ENCODE assay signal across 8 cellular contexts in the genomic region with DNA sequence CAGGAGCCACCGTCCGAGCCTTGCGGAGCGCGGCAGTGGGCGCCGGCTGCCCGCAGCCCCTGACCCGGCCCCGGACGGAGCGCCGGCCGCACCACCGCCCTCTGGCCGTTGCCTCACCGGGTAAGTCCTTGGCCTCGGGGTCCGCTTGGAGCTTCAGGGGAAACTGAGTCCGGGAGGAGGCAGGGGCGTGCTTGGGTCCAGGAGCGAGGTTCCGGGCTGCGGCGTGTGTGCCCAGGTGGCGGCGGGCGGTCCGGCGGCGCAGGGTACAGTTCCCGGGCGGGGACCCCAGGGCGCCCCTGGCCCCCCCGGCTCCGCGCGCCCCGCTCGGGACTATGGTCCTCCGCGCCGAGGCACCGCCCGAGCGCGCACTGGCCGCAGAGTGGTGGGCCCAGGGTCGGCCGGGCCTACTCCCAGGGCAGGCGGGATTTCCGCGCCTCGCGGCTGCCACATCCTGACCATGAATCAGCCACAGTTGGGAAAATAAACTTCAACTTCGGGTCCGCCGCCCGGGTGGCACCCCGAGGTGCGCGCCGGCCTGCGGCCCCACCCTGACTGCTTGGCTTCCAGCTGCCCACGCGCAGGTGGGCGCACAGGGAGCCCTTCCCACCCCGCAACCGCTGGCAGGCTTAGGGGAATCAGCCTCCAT. TPM values are rescaled to one million over a fixed set of nuclear protein-coding genes. Genes with fewer than 3 reads are reported as not detected.
A peak's percentile ranks its signal among the peaks of the same experiment; 100 is the strongest.
DNase-seq lines count a peak whose midpoint lies in the region; ATAC-seq and TF ChIP-seq lines count a peak whose summit lies in the region.

No MANE protein-coding gene starts in this region.

- no peaks in the 10 kb centered on the region for H3K9me3 Mint-ChIP-seq in activated CD8-positive, alpha-beta memory T cell treated with anti-CD3 and anti-CD28 coated beads, Interleukin-2, amount 10 ng/mL, durations not matched to agents 7 days and 5 days (ENCODE audit: low read depth)
- H3K9me3 Mint-ChIP-seq in activated CD4-positive, alpha-beta T cell treated with anti-CD3 and anti-CD28 coated beads, Interleukin-2, amount 10 ng/mL, durations not matched to agents 7 days and 5 days, result no peaks in the 10 kb centered on the region

- peak overlapping the region; percentile 82 to 90 (median 84) for H3K27ac ChIP-seq in sigmoid colon

- peaks cover 0 to 12% (median 0%) of the 10 kb centered on the region in 4 donors for H3K36me3 ChIP-seq in sigmoid colon

- TF ChIP-seq EP300 in sigmoid colon (IDR thresholded peaks at IDR 0.05), result no peak

- no peaks in the 10 kb centered on the region for H3K9me3 ChIP-seq in sigmoid colon

- POLR2A ChIA-PET in activated CD4-positive, alpha-beta T cell treated with anti-CD3 and anti-CD28 coated beads, Interleukin-2, amount 10 ng/mL, durations not matched to agents 7 days and 5 days (lab: Charles Lee), result no interaction called here

- intact Hi-C loops in Right ventricle myocardium superior (cut with DNase I) (no loop called here), sigmoid colon (cut with DNase I) (loop anchor here (1.0 kb wide), 1 partner anchor 39 kb away; no protein-coding TSS in a partner anchor)

- peak overlapping the region; percentile 76 to 100 (median 96) for H3K4me3 ChIP-seq in sigmoid colon

- peak overlapping the region; percentile 73 for H3K4me3 Mint-ChIP-seq in activated CD8-positive, alpha-beta memory T cell treated with anti-CD3 and anti-CD28 coated beads, Interleukin-2, amount 10 ng/mL, durations not matched to agents 7 days and 5 days
- H3K4me3 Mint-ChIP-seq in activated CD4-positive, alpha-beta T cell treated with anti-CD3 and anti-CD28 coated beads, Interleukin-2, amount 10 ng/mL, durations not matched to agents 7 days and 5 days, result peak overlapping the region; percentile 78

- CTCF ChIA-PET in activated CD8-positive, alpha-beta memory T cell treated with anti-CD3 and anti-CD28 coated beads, Interleukin-2, amount 10 ng/mL, durations not matched to agents 7 days and 5 days (lab: Charles Lee), result interaction anchor here (0.8 to 2.3 kb wide), 4 partner anchors 11 to 34 kb away, joined by 3 to 9 read pairs (median 6); no protein-coding TSS in a partner anchor
- CTCF ChIA-PET in activated CD4-positive, alpha-beta T cell treated with anti-CD3 and anti-CD28 coated beads, Interleukin-2, amount 10 ng/mL, durations not matched to agents 7 days and 5 days (lab: Charles Lee), result interaction anchor here (0.6 kb wide), 1 partner anchor 786 kb away, joined by 4 read pairs; no protein-coding TSS in a partner anchor

- no peaks in the 10 kb centered on the region for H3K27me3 Mint-ChIP-seq in activated CD8-positive, alpha-beta memory T cell treated with anti-CD3 and anti-CD28 coated beads, Interleukin-2, amount 10 ng/mL, durations not matched to agents 7 days and 5 days
- H3K27me3 Mint-ChIP-seq in activated CD4-positive, alpha-beta T cell treated with anti-CD3 and anti-CD28 coated beads, Interleukin-2, amount 10 ng/mL, durations not matched to agents 7 days and 5 days, result peaks cover 3% of the 10 kb centered on the region

- no peaks in the 10 kb centered on the region for H3K27me3 ChIP-seq in sigmoid colon

- peak; percentile 42 for ATAC-seq in activated CD8-positive, alpha-beta memory T cell treated with anti-CD3 and anti-CD28 coated beads, Interleukin-2, amount 10 ng/mL, durations not matched to agents 7 days and 5 days
- ATAC-seq in Right ventricle myocardium superior (ENCODE audit: poor library complexity) (peak; percentile 24), GM18511 (IDR thresholded peaks at IDR 0.05; ENCODE audit: unreplicated experiment) (no peak)

- no peak for TF ChIP-seq CTCF in sigmoid colon (IDR thresholded peaks at IDR 0.05)

- WGBS in sigmoid colon, 2 donors, result 0 to 1% methylated on average over 69 of the region's 69 CpGs

- no peaks in the 10 kb centered on the region for H3K36me3 Mint-ChIP-seq in activated CD8-positive, alpha-beta memory T cell treated with anti-CD3 and anti-CD28 coated beads, Interleukin-2, amount 10 ng/mL, durations not matched to agents 7 days and 5 days
- H3K36me3 Mint-ChIP-seq in activated CD4-positive, alpha-beta T cell treated with anti-CD3 and anti-CD28 coated beads, Interleukin-2, amount 10 ng/mL, durations not matched to agents 7 days and 5 days (ENCODE audit: low read depth), result peaks cover 11% of the 10 kb centered on the region

- peaks cover 39% of the 10 kb centered on the region for H3K4me1 Mint-ChIP-seq in activated CD8-positive, alpha-beta memory T cell treated with anti-CD3 and anti-CD28 coated beads, Interleukin-2, amount 10 ng/mL, durations not matched to agents 7 days and 5 days
- peaks cover 61% of the 10 kb centered on the region for H3K4me1 Mint-ChIP-seq in activated CD4-positive, alpha-beta T cell treated with anti-CD3 and anti-CD28 coated beads, Interleukin-2, amount 10 ng/mL, durations not matched to agents 7 days and 5 days

- DNase-seq in activated CD8-positive, alpha-beta memory T cell treated with anti-CD3 and anti-CD28 coated beads, Interleukin-2, amount 10 ng/mL, durations not matched to agents 7 days and 5 days, result no peak
- DNase-seq in activated CD8-positive, alpha-beta memory T cell treated with anti-CD3 and anti-CD28 coated beads, Interleukin-2, amount 50 U/mL, for 4 hours, result no peak
- DNase-seq in activated CD4-positive, alpha-beta T cell treated with anti-CD3 and anti-CD28 coated beads, Interleukin-2, amount 10 ng/mL, durations not matched to agents 7 days and 5 days, result peak; percentile 24
- no peak for DNase-seq in Right ventricle myocardium superior
- no peak for DNase-seq in sigmoid colon
- no peak for DNase-seq in mesenteric fat pad (ENCODE audit: low spot score)
- DNase-seq in DMS153 treated with DMSO at 0.1 percent for 48 hours (lab: John Stamatoyannopoulos, UW; ENCODE audit: unreplicated experiment), result no peak

- no peak overlapping the region for H3K27ac Mint-ChIP-seq in activated CD8-positive, alpha-beta memory T cell treated with anti-CD3 and anti-CD28 coated beads, Interleukin-2, amount 10 ng/mL, durations not matched to agents 7 days and 5 days
- H3K27ac Mint-ChIP-seq in activated CD4-positive, alpha-beta T cell treated with anti-CD3 and anti-CD28 coated beads, Interleukin-2, amount 10 ng/mL, durations not matched to agents 7 days and 5 days, result peak overlapping the region; percentile 66

- peaks cover 0 to 72% (median 69%) of the 10 kb centered on the region in 4 donors for H3K4me1 ChIP-seq in sigmoid colon

- no peak for TF ChIP-seq POLR2A in sigmoid colon (IDR thresholded peaks at IDR 0.05)

RNA-seq across cellular contexts. Expression of a gene that starts 0.3 kb away (rescaled TPM):
- total RNA-seq in activated CD8-positive, alpha-beta memory T cell treated with anti-CD3 and anti-CD28 coated beads, Interleukin-2, amount 10 ng/mL, durations not matched to agents 7 days and 5 days, result 10 to 100 TPM; 59.9 to 63.6 TPM
- total RNA-seq in activated CD4-positive, alpha-beta T cell treated with anti-CD3 and anti-CD28 coated beads, Interleukin-2, amount 10 ng/mL, durations not matched to agents 7 days and 5 days, result 100 to 1,000 TPM; 163 to 171 TPM
- total RNA-seq in Right ventricle myocardium superior, result 28.3 TPM
- total RNA-seq in sigmoid colon, result 10 to 100 TPM; 26.3 to 67.0 (median 30.3) TPM
- 100 to 1,000 TPM; 127 to 169 (median 130) TPM for polyA plus RNA-seq in sigmoid colon
- total RNA-seq in mesenteric fat pad, result 160 TPM

RNA-seq across cellular contexts. Expression of a gene that starts 34.3 kb away (rescaled TPM):
- total RNA-seq in activated CD8-positive, alpha-beta memory T cell treated with anti-CD3 and anti-CD28 coated beads, Interleukin-2, amount 10 ng/mL, durations not matched to agents 7 days and 5 days, result 1 to 10 TPM; 2.5 to 3.5 TPM
- total RNA-seq in activated CD4-positive, alpha-beta T cell treated with anti-CD3 and anti-CD28 coated beads, Interleukin-2, amount 10 ng/mL, durations not matched to agents 7 days and 5 days, result 1 to 10 TPM in 1 of 2 experiments, under 1 TPM in 1; 0.81 to 1.2 TPM
- total RNA-seq in Right ventricle myocardium superior (215 TPM), sigmoid colon (10 to 100 TPM in 1 of 4 donors, 1 to 10 TPM in 3; 2.0 to 10.2 (median 7.3) TPM), mesenteric fat pad (5.2 TPM)
- polyA plus RNA-seq in sigmoid colon, result 1 to 10 TPM; 3.5 to 6.6 (median 4.1) TPM

Comparison
In these comparisons a context has a peak if more than half of its experiments do, and no peak if none do; other contexts are left out.
1. RNA of a gene that starts 34.3 kb away (total RNA-seq): 215 TPM in Right ventricle myocardium superior (single experiment); 2.0 to 10.2 TPM in sigmoid colon, 5.2 TPM in mesenteric fat pad (single experiment), 2.5 to 3.5 TPM in activated CD8-positive, alpha-beta memory T cell treated with anti-CD3 and anti-CD28 coated beads, Interleukin-2, amount 10 ng/mL, durations not matched to agents 7 days and 5 days and 0.81 to 1.2 TPM in activated CD4-positive, alpha-beta T cell treated with anti-CD3 and anti-CD28 coated beads, Interleukin-2, amount 10 ng/mL, durations not matched to agents 7 days and 5 days; every median in the first group is over 10 times any median in the second.